ENCODE assay signal across 10 cellular contexts in genomic region chr7:537911-538634, GRCh38. TPM values are rescaled to one million over a fixed set of nuclear protein-coding genes. Genes with fewer than 3 reads are reported as not detected.
DNase-seq lines count a peak whose midpoint lies in the region; ATAC-seq and TF ChIP-seq lines count a peak whose summit lies in the region.
"Had no signal": no experiment of that assay in that cellular context is flagged by ENCODE, and none has a peak within 500 bp of the region (broad histone marks: within the 10 kb centered on the region; RNA-seq: fewer than 3 reads in every experiment).

No MANE protein-coding gene starts in this region.

- no peak overlapping the region for H3K27ac ChIP-seq in right lobe of liver
- H3K27ac ChIP-seq: dorsolateral prefrontal cortex, parathyroid adenoma had no signal

- TF ChIP-seq CTCF in AG04449 (IDR thresholded peaks at IDR 0.05; ENCODE audit: insufficient read depth, low read length, missing control alignments) (no peak), right lobe of liver (IDR thresholded peaks at IDR 0.05) (no peak)

- WGBS in right lobe of liver (ENCODE audit: insufficient coverage, low coverage, low lambda C conversion rate, missing lambda C conversion rate), result no CpG with 5 or more reads among the region's 21 CpGs

- intact Hi-C loops in right lobe of liver (cut with DNase I), result no loop called here

- CTCF ChIA-PET in AG04449 (lab: Yijun Ruan, JAX), result interaction anchor here (1.0 to 1.8 kb wide), 3 partner anchors 16 to 236 kb away, joined by 3 to 5 read pairs (median 3); no protein-coding TSS in a partner anchor

- no peak for TF ChIP-seq RAD21 in Ishikawa (IDR thresholded peaks at IDR 0.05; ENCODE audit: low read depth)

- H3K9me3 ChIP-seq in right lobe of liver, result no peaks in the 10 kb centered on the region

- ATAC-seq in right lobe of liver, result peak; percentile 22 to 67 (median 40)

- H3K4me3 ChIP-seq in AG04449 (ENCODE audit: low read depth, low read length) (no peak overlapping the region), right lobe of liver (no peak overlapping the region)
- H3K4me3 ChIP-seq: dorsolateral prefrontal cortex had no signal

- POLR2A ChIA-PET in AG04449 (lab: Yijun Ruan, JAX), result interaction anchor here (1.5 kb wide), 1 partner anchor 18 kb away, joined by 7 read pairs; the partner anchor contains the start of gene PDGFA

- DNase-seq in AG04449 (ENCODE audit: low read depth, low spot score) (peak; percentile 46), dermis blood vessel endothelial cell (peak; percentile 73), right lobe of liver (no peak), GM19240 (ENCODE audit: insufficient read length, low spot score) (no peak), SK-N-DZ (ENCODE audit: low spot score) (no peak), NCI-H69 (lab: John Stamatoyannopoulos, UW) (no peak), T-helper 2 cell (no peak)
- DNase-seq: dorsolateral prefrontal cortex had no signal

- H3K27me3 ChIP-seq in right lobe of liver, result no peaks in the 10 kb centered on the region
- H3K27me3 ChIP-seq: dorsolateral prefrontal cortex had no signal

- no peaks in the 10 kb centered on the region for H3K4me1 ChIP-seq in right lobe of liver
- H3K4me1 ChIP-seq: parathyroid adenoma had no signal

- TF ChIP-seq POLR2A in right lobe of liver (IDR thresholded peaks at IDR 0.05), result no peak

- TF ChIP-seq EP300 in Ishikawa (IDR thresholded peaks at IDR 0.05; ENCODE audit: borderline replicate concordance), result peak; percentile 75; the same call in 1 of the 2 replicates

- no peaks in the 10 kb centered on the region for H3K36me3 ChIP-seq in right lobe of liver

TF ChIP-seq in Ishikawa, 13 proteins besides CTCF, POLR2A, EP300 and RAD21:
- TF ChIP-seq TEAD4 (IDR thresholded peaks at IDR 0.05), result peak; percentile 96
- TF ChIP-seq USF1 (IDR thresholded peaks at IDR 0.05), result 0 out of 2 replicates have a peak, but pooled peaks have one; percentile 8
- peak; percentile 51; the same call in 1 of the 2 replicates for TF ChIP-seq ZBTB7A (IDR thresholded peaks at IDR 0.05; ENCODE audit: low read depth)
- TF ChIP-seq FOXM1 (IDR thresholded peaks at IDR 0.05; ENCODE audit: borderline replicate concordance, low read depth), result 0 out of 2 replicates have a peak, but pooled peaks have one; percentile 25
- TF ChIP-seq TAF1 (IDR thresholded peaks at IDR 0.05; ENCODE audit: low read depth), result 0 out of 2 replicates have a peak, but pooled peaks have one; percentile 20
- TF ChIP-seq EGR1 (IDR thresholded peaks at IDR 0.05), result peak; percentile 52
- peak; percentile 84 for TF ChIP-seq TCF12 (IDR thresholded peaks at IDR 0.05; ENCODE audit: low read depth)
- no peak for TF ChIP-seq YY1 (IDR thresholded peaks at IDR 0.05; ENCODE audit: low read depth)
- TF ChIP-seq CREB1 (IDR thresholded peaks at IDR 0.05; ENCODE audit: low read depth), result no peak

RNA-seq across cellular contexts. Expression of gene PDGFA, which starts 18.4 kb away (rescaled TPM):
- total RNA-seq in dermis blood vessel endothelial cell (68.8 and 100 TPM in 2 replicates), right lobe of liver (10 to 100 TPM in 3 of 6 experiments, 1 to 10 TPM in 3; 2.3 to 20.9 (median 8.4) TPM)
- not detected in 2 replicates for polyA plus RNA-seq in SK-N-DZ (2014; cell fraction: cytosol; rRNA removed)
- polyA plus RNA-seq in SK-N-DZ (2014; cell fraction: nucleus; rRNA removed), result 0.67 TPM in 1 of 2 replicates, not detected in the other

Comparison
In these comparisons a context has a peak if more than half of its experiments do, and no peak if none do; other contexts are left out.
1. DNase-seq: peak in AG04449 (single experiment) and dermis blood vessel endothelial cell (single experiment); none in right lobe of liver (0 of 3), GM19240 (single experiment), SK-N-DZ (single experiment), NCI-H69 (single experiment) and T-helper 2 cell (0 of 5).